Comparison of ENCODE assay signal across 33 cellular contexts in the genomic region with DNA sequence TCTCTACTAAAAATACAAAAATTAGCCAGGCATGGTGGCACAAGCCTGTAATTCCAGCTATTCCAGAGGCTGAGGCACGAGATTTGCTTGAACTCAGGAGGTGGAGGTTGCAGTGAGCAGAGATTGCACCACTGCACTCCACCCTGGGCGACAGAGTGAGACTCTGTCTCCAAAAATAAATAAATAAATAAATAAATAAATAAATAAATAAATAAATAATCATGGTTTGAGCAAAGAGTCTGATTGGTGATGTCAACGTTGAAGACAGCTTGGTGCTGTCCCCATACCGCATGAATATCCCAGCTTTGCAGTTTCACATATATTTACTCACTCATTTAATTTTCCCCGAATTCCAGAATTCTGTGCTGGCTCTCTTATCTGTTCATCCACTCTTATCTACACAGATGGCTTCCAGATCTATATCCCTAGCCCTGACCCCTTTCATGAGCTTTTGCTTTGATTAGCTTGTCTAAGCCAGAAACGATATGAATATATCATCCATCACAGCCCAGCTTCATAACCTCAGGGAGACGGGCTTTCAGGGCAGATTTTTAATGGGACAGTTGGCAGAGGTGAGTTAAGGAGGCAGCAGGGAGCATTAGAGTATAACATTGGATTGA.
"Had no signal": no experiment of that assay in that cellular context is flagged by ENCODE, and none has a peak within 500 bp of the region (broad histone marks: within the 10 kb centered on the region; RNA-seq: fewer than 3 reads in every experiment).

No MANE protein-coding gene starts in this region.

- FAIRE-seq: astrocyte, TTC549 had no signal

- H3K4me3 ChIP-seq: adrenal gland, body of pancreas, breast epithelium had no signal

- H3K27ac ChIP-seq: adrenal gland, body of pancreas, brain microvascular endothelial cell, breast epithelium, VCaP had no signal

- DNase-seq: activated B cell treated with CpG ODN at 0.5 μM for 24 hours; activated CD4-positive, alpha-beta memory T cell treated with anti-CD3 and anti-CD28 coated beads for 36 hours; activated CD4-positive, alpha-beta T cell treated with anti-CD3 and anti-CD28 coated beads for 4 hours; activated CD4-positive, alpha-beta T cell treated with anti-CD3 and anti-CD28 coated beads, Interleukin-2, amount 10 ng/mL, durations not matched to agents 24 days and 14 days; activated CD4-positive, alpha-beta T cell treated with anti-CD3 and anti-CD28 coated beads, Interleukin-2, amount 50 U/mL, for 1 hour; activated CD4-positive, alpha-beta T cell treated with anti-CD3 and anti-CD28 coated beads, Interleukin-2, amount 50 U/mL, for 4 hours; activated CD4-positive, CD25-positive, alpha-beta regulatory T cell treated with anti-CD3 and anti-CD28 coated beads, Interleukin-2, amount 50 U/mL, for 72 hours; activated CD8-positive, alpha-beta memory T cell treated with anti-CD3 and anti-CD28 coated beads, Interleukin-2, amount 50 U/mL, for 4 hours; activated CD8-positive, alpha-beta T cell treated with anti-CD3 and anti-CD28 coated beads for 36 hours; activated effector memory CD4-positive, alpha-beta T cell treated with anti-CD3 and anti-CD28 coated beads, Interleukin-2, amount 50 U/mL, for 16 hours; activated gamma-delta T cell treated with Interleukin-2 at 50 U/mL for 16 hours; activated naive CD4-positive, alpha-beta T cell; activated naive CD4-positive, alpha-beta T cell treated with anti-CD3 and anti-CD28 coated beads for 36 hours; activated naive CD4-positive, alpha-beta T cell treated with anti-CD3 and anti-CD28 coated beads, Interleukin-2, amount 50 U/mL, for 16 hours; activated naive CD8-positive, alpha-beta T cell treated with anti-CD3 and anti-CD28 coated beads for 36 hours; activated T-cell treated with anti-CD3 and anti-CD28 coated beads for 4 hours; activated T-cell treated with anti-CD3 and anti-CD28 coated beads, Interleukin-2, amount 50 U/mL, for 1 hour; activated T-cell treated with anti-CD3 and anti-CD28 coated beads, Interleukin-2, amount 50 U/mL, for 4 hours; activated T-cell treated with anti-CD3 and anti-CD28 coated beads, Interleukin-2, amount 50 U/mL, for 72 hours; adrenal gland; amniotic stem cell; aorta; body of pancreas; brain microvascular endothelial cell; central memory CD4-positive, alpha-beta T cell; T-helper 2 cell; T-helper 9 cell had no signal

- H3K36me3 ChIP-seq: adrenal gland, brain microvascular endothelial cell, breast epithelium had no signal

- H3K27me3 ChIP-seq: body of pancreas, brain microvascular endothelial cell, breast epithelium had no signal

- H3K9me3 ChIP-seq: adrenal gland, body of pancreas, breast epithelium had no signal

- H3K4me1 ChIP-seq: adrenal gland, body of pancreas, breast epithelium had no signal

- ATAC-seq: activated CD8-positive, alpha-beta T cell treated with anti-CD3 and anti-CD28 coated beads for 36 hours; activated naive CD4-positive, alpha-beta T cell treated with anti-CD3 and anti-CD28 coated beads, Interleukin-2, amount 50 U/mL, for 72 hours; activated T-cell treated with anti-CD3 and anti-CD28 coated beads, Interleukin-2, amount 50 U/mL, for 4 hours; activated T-cell treated with anti-CD3 and anti-CD28 coated beads, Interleukin-2, amount 50 U/mL, for 72 hours; activated T-helper 17 cell treated with anti-CD3 and anti-CD28 coated beads, Interleukin-2, amount 50 U/mL, for 72 hours; body of pancreas had no signal
